24 cellular contexts compared by ENCODE assay signal in the genomic region with DNA sequence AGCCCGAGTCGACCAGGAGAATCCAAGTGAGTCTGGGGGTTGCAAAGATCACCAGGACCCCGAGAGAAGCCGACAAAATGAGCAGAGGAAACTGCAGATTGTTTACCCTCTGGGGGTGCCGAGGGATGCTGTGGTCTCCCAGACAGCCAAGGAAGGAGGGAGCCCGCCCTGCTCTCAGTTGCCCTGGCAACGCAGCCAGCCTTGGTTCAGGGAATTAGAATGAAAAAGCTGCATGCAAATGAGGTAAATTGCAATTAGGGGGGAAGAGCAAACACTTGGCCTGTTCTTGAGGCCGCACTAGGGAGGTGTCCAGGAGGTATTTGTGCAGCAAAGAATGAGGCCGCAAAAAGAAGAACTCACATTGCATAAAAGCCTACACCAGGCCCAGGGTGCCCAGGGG. TPM values are rescaled to one million over a fixed set of nuclear protein-coding genes. Genes with fewer than 3 reads are reported as not detected.
A peak's percentile ranks its signal among the peaks of the same experiment; 100 is the strongest.
DNase-seq lines count a peak whose midpoint lies in the region; FAIRE-seq and TF ChIP-seq lines count a peak whose summit lies in the region.
"Had no signal": no experiment of that assay in that cellular context is flagged by ENCODE, and none has a peak within 500 bp of the region (broad histone marks: within the 10 kb centered on the region; RNA-seq: fewer than 3 reads in every experiment).

No MANE protein-coding gene starts in this region.

- H2BK15ac ChIP-seq in H1 (ENCODE audit: low read length), result no peak overlapping the region

- no peak for TF ChIP-seq CTCF in H1 (IDR thresholded peaks at IDR 0.05; ENCODE audit: control extremely low read depth in 1 of 3, insufficient read depth in 1 of 3, low read depth in 1 of 3, low read length in 3 of 3)

- no peak overlapping the region for H3K18ac ChIP-seq in H1 (ENCODE audit: extremely low read depth, low read length)

- H4K8ac ChIP-seq in H1 (ENCODE audit: extremely low read depth, insufficient read depth, low read length), result no peak overlapping the region

- no peaks in the 10 kb centered on the region for H3K23me2 ChIP-seq in H1 (ENCODE audit: low read depth, low read length)

- CTCF ChIA-PET in H1 (lab: Charles Lee; ENCODE audit: partially characterized antibody), result interaction anchor here (0.9 to 3.6 kb wide), 3 partner anchors 14 to 232 kb away, joined by 3 to 12 read pairs (median 6); no protein-coding TSS in a partner anchor

- H3K79me2 ChIP-seq in H1 (ENCODE audit: control insufficient read depth in 1 of 2, insufficient read depth in 2 of 2, low read length in 2 of 2), result no peaks in the 10 kb centered on the region

- no peaks in the 10 kb centered on the region for H3K9me3 ChIP-seq in H1 (ENCODE audit: insufficient read depth in 2 of 2, low read depth in 1 of 2, low read length in 1 of 2)
- H3K9me3 ChIP-seq: prostate gland, SJCRH30 had no signal

- no peaks in the 10 kb centered on the region for H3K36me3 ChIP-seq in H1 (ENCODE audit: control insufficient read depth in 2 of 4, insufficient read depth in 4 of 4, low read length in 3 of 4)
- H3K36me3 ChIP-seq: prostate gland, SJCRH30 had no signal

- no peak for TF ChIP-seq POLR2A in H1 (IDR thresholded peaks at IDR 0.05; ENCODE audit: control extremely low read depth in 1 of 2, low read depth in 2 of 2, low read length in 2 of 2)

- H3K27ac ChIP-seq in H1 (ENCODE audit: low read depth, low read length), result no peak overlapping the region
- H3K27ac ChIP-seq: prostate gland, SJCRH30 had no signal

- no peaks in the 10 kb centered on the region; a peak in 3 of 7 replicates for H3K27me3 ChIP-seq in H1 (replicated peaks in 1 of 4; ENCODE audit: control insufficient read depth in 3 of 4, extremely low read depth in 1 of 4, insufficient read depth in 3 of 4, low read length in 3 of 4)
- H3K27me3 ChIP-seq: SJCRH30 had no signal

- no peak overlapping the region for H3K4ac ChIP-seq in H1 (replicated peaks; ENCODE audit: insufficient read length, low read depth, low read length)

- H3K4me1 ChIP-seq in H1 (replicated peaks in 1 of 4; ENCODE audit: control insufficient read depth in 3 of 4, insufficient read depth in 4 of 4, low read length in 3 of 4), result peaks cover 22 to 31% (median 28%) of the 10 kb centered on the region in 4 experiments
- H3K4me1 ChIP-seq: prostate gland had no signal

- peak; percentile 19 for DNase-seq in activated effector memory CD4-positive, alpha-beta T cell treated with anti-CD3 and anti-CD28 coated beads, Interleukin-2, amount 50 U/mL, for 16 hours
- DNase-seq in activated effector memory CD4-positive, alpha-beta T cell treated with Interleukin-2 at 50 U/mL for 16 hours, result no peak
- DNase-seq in H1 (ENCODE audit: low read depth in 1 of 2, low spot score in 2 of 2) (peak in 1 of 2 experiments; percentile 75), medulla oblongata (ENCODE audit: extremely low spot score) (peak; percentile 17), hepatic stellate cell (ENCODE audit: low spot score) (no peak), NCI-H128 (lab: John Stamatoyannopoulos, UW; ENCODE audit: unreplicated experiment) (no peak), OCI-M1 (lab: John Stamatoyannopoulos, UW) (no peak), T-helper 2 cell (no peak)
- DNase-seq: activated CD4-positive, alpha-beta T cell treated with anti-CD3 and anti-CD28 coated beads, Interleukin-2, amount 50 U/mL, for 48 hours; activated CD8-positive, alpha-beta memory T cell treated with anti-CD3 and anti-CD28 coated beads, Interleukin-2, amount 50 U/mL, for 4 hours; activated naive CD4-positive, alpha-beta T cell treated with anti-CD3 and anti-CD28 coated beads, Interleukin-2, amount 50 U/mL, for 16 hours; CD8-positive, alpha-beta memory T cell; left cardiac atrium; mammary epithelial cell; NCI-H187; NCI-H524 treated with DMSO at 0.1 percent for 48 hours; SJCRH30; stimulated activated CD4-positive, alpha-beta T cell treated with anti-CD3 and anti-CD28 coated beads, Interleukin-15, amount 100 ng/mL, for 24 hours; stimulated activated naive B cell treated with anti-CD40 and anti-IgM and Interleukin-4, amounts not matched to agents 10 μg/mL and 1 μg/mL and 100 μg/mL, for 72 hours had no signal

- peak overlapping the region in 2 of 4 experiments; percentile 17 to 19; a peak in 3 of 8 replicates for H3K4me3 ChIP-seq in H1 (ENCODE audit: extremely low read depth in 1 of 4, insufficient read depth in 2 of 4, low read depth in 3 of 4, low read length in 4 of 4)
- H3K4me3 ChIP-seq: prostate gland, SJCRH30 had no signal

- H2AK5ac ChIP-seq in H1 (ENCODE audit: low read depth, low read length), result no peak overlapping the region

- no peak overlapping the region for H4K5ac ChIP-seq in H1 (ENCODE audit: insufficient read length, low read depth, low read length)

- H2BK20ac ChIP-seq in H1 (ENCODE audit: low read length), result 0 out of 2 replicates have a peak overlapping the region, but pooled peaks have one; percentile 23

- TF ChIP-seq EP300 in H1 (IDR thresholded peaks at IDR 0.05; ENCODE audit: borderline replicate concordance in 1 of 2, low read depth in 2 of 2, low read length in 2 of 2), result no peak

- H2BK12ac ChIP-seq in H1 (ENCODE audit: low read depth, low read length), result no peak overlapping the region

- peak; percentile 78 for FAIRE-seq in H1 (lab: Jason Lieb, UNC)
- FAIRE-seq: bronchial epithelial cell, G401.6, GM19239, RCC 7860 had no signal

- no peak overlapping the region for H2AFZ ChIP-seq in H1 (ENCODE audit: low read length)

- no peak overlapping the region for H2BK5ac ChIP-seq in H1 (ENCODE audit: low read depth, low read length)

- POLR2A ChIA-PET in H1 (lab: Charles Lee; ENCODE audit: partially characterized antibody), result interaction anchor here (1.6 kb wide), 1 partner anchor 235 kb away, joined by 4 read pairs; no protein-coding TSS in a partner anchor

- no peak overlapping the region for H4K91ac ChIP-seq in H1 (replicated peaks; ENCODE audit: insufficient read length, low read length)

- TF ChIP-seq RAD21 in H1 (IDR thresholded peaks at IDR 0.05 in 1 of 2, conservative IDR thresholded peaks at IDR 0.05 in 1 of 2; ENCODE audit: low read depth in 2 of 2, low read length in 2 of 2), result no peak

- H2BK120ac ChIP-seq in H1 (replicated peaks; ENCODE audit: low read depth, low read length), result no peak overlapping the region

- WGBS in H1 (ENCODE audit: extremely low coverage in 1 of 2, insufficient coverage in 1 of 2, insufficient read length in 1 of 2, insufficient replicate concordance in 2 of 2, low coverage in 1 of 2, low lambda C conversion rate in 2 of 2, missing lambda C conversion rate in 1 of 2), 2 experiments, result 17% methylated on average over 9 of the region's 9 CpGs; no CpG with 5 or more reads in 1 of the 2 experiments

- no peaks in the 10 kb centered on the region for H3K79me1 ChIP-seq in H1 (ENCODE audit: low read depth, low read length)

- no peak overlapping the region for H3K56ac ChIP-seq in H1 (replicated peaks; ENCODE audit: insufficient read length, low read depth, low read length)

- H3K9ac ChIP-seq in H1 (replicated peaks in 1 of 4; ENCODE audit: extremely low read depth in 1 of 4, low read depth in 3 of 4, low read length in 3 of 4), result no peak overlapping the region

- H3K4me2 ChIP-seq in H1 (ENCODE audit: insufficient read depth in 1 of 2, low read depth in 2 of 2, low read length in 2 of 2), result peak overlapping the region; percentile 24 to 45

- no peaks in the 10 kb centered on the region for H4K20me1 ChIP-seq in H1 (replicated peaks in 1 of 2; ENCODE audit: control insufficient read depth in 1 of 2, insufficient read depth in 2 of 2, low read length in 2 of 2)

- no peak overlapping the region for H3K23ac ChIP-seq in H1 (ENCODE audit: insufficient read length)

- H3K14ac ChIP-seq in H1 (ENCODE audit: insufficient read length), result no peak overlapping the region

TF ChIP-seq in H1, 55 proteins besides CTCF, POLR2A, EP300 and RAD21:
- TF ChIP-seq SP1 (IDR thresholded peaks at IDR 0.05; ENCODE audit: low read depth, low read length), result 0 out of 2 replicates have a peak, but pooled peaks have one; percentile 29
- TF ChIP-seq, protein P1, sequence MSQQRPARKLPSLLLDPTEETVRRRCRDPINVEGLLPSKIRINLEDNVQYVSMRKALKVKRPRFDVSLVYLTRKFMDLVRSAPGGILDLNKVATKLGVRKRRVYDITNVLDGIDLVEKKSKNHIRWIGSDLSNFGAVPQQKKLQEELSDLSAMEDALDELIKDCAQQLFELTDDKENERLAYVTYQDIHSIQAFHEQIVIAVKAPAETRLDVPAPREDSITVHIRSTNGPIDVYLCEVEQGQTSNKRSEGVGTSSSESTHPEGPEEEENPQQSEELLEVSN (IDR thresholded peaks at IDR 0.05), result peak; percentile 68
- no peak for TF ChIP-seq CBX5 (IDR thresholded peaks at IDR 0.05; ENCODE audit: low read depth, low read length)
- no peak for TF ChIP-seq RXRA (IDR thresholded peaks at IDR 0.05; ENCODE audit: insufficient read depth, low read depth, low read length)
- no peak for TF ChIP-seq SUZ12 (IDR thresholded peaks at IDR 0.05; ENCODE audit: low read length)
- TF ChIP-seq SAP30 (IDR thresholded peaks at IDR 0.05; ENCODE audit: insufficient read depth, insufficient replicate concordance, low read length), result no peak
- TF ChIP-seq SRF (IDR thresholded peaks at IDR 0.05; ENCODE audit: low read depth, low read length), result no peak
- no peak for TF ChIP-seq CEBPB (IDR thresholded peaks at IDR 0.05; ENCODE audit: low read depth, low read length)
TF ChIP-seq in H1: peak in this region for 2.

RNA-seq across cellular contexts. Expression of gene ATXN10, which starts 40.5 kb away (rescaled TPM):
- 194 and 210 TPM in 2 replicates for total RNA-seq in H1 (2021; fragmentation: NEBNext Ultra II Directional; extraction: Animal tissue kit (Norgen Biotek cat#: 25700))
- 62.5 and 134 TPM in 2 replicates for polyA plus RNA-seq in H1 (2011; rRNA removed)
- polyA plus RNA-seq in H1 (2011; cell fraction: cytosol; rRNA removed), result 167 TPM
- 84.7 TPM for polyA plus RNA-seq in H1 (2011; cell fraction: nucleus; rRNA removed)
- 267 to 295 TPM (median 271 TPM) in 4 replicates for polyA plus RNA-seq in H1 (2012, experiment 1 of 2)
- 23.8 TPM for polyA plus RNA-seq in H1 (2012, experiment 2 of 2)
- polyA plus RNA-seq in H1 (2013, experiment 1 of 2), result 63.2 TPM
- polyA plus RNA-seq in H1 (2013, experiment 2 of 2), result 62.2 TPM
- 446 and 722 TPM in 2 replicates for polyA minus RNA-seq in H1 (2011; rRNA and poly(A)+ RNA removed)
- 116 TPM for polyA minus RNA-seq in H1 (2011; cell fraction: cytosol; rRNA and poly(A)+ RNA removed)
- polyA minus RNA-seq in H1 (2011; cell fraction: nucleus; rRNA and poly(A)+ RNA removed), result 177 TPM

Comparison
In these comparisons a context has a peak if more than half of its experiments do, and no peak if none do; other contexts are left out.
1. DNase-seq: peak in activated effector memory CD4-positive, alpha-beta T cell treated with anti-CD3 and anti-CD28 coated beads, Interleukin-2, amount 50 U/mL, for 16 hours (single experiment) and medulla oblongata (single experiment); none in activated effector memory CD4-positive, alpha-beta T cell treated with Interleukin-2 at 50 U/mL for 16 hours (single experiment), hepatic stellate cell (single experiment), NCI-H128 (single experiment), OCI-M1 (single experiment) and T-helper 2 cell (0 of 5).